8 cellular contexts compared by ENCODE assay signal in genomic region chr19:40530091-40530901, GRCh38. TPM values are rescaled to one million over a fixed set of nuclear protein-coding genes. Genes with fewer than 3 reads are reported as not detected.
DNase-seq lines count a peak whose midpoint lies in the region; ATAC-seq and TF ChIP-seq lines count a peak whose summit lies in the region.

No MANE protein-coding gene starts in this region.

- CTCF ChIA-PET in activated CD4-positive, alpha-beta memory T cell treated with anti-CD3 and anti-CD28 coated beads for 36 hours (lab: Charles Lee): interaction anchor here (0.6 to 2.0 kb wide), 2 partner anchors 105 to 473 kb away, joined by 4 to 6 read pairs; no protein-coding TSS in a partner anchor

- H3K9me3 ChIP-seq in HUES48 (ENCODE audit: control insufficient read depth, insufficient read depth, low read length) (no peaks in the 10 kb centered on the region), stomach (peaks cover 0 to 9% (median 8%) of the 10 kb centered on the region in 4 donors)

- DNase-seq in activated CD4-positive, alpha-beta memory T cell treated with anti-CD3 and anti-CD28 coated beads for 36 hours: peak; percentile 34
- DNase-seq in head of caudate nucleus (peak in 34 of 42 donors; percentile 13 to 71 (median 44)), stomach (no peak), NCI-H187 (lab: John Stamatoyannopoulos, UW) (no peak)

- H3K27ac ChIP-seq in C4-2B (no peak overlapping the region), HUES48 (ENCODE audit: low read depth, low read length) (no peak overlapping the region), stomach (peak overlapping the region in 1 of 5 donors; percentile 73)

- ATAC-seq in GM21737 (IDR thresholded peaks at IDR 0.05; ENCODE audit: unreplicated experiment): no peak
- ATAC-seq in HG02763 (IDR thresholded peaks at IDR 0.05; ENCODE audit: unreplicated experiment): no peak

- H3K4me1 ChIP-seq in HUES48 (ENCODE audit: control insufficient read depth, insufficient read depth, low read length) (peaks cover 4% of the 10 kb centered on the region; the same call in 1 of the 2 replicates), stomach (peaks cover 13 to 23% (median 20%) of the 10 kb centered on the region in 4 donors)

- H3K27me3 ChIP-seq in HUES48 (ENCODE audit: control insufficient read depth, insufficient read depth, low read length) (peaks cover 2% of the 10 kb centered on the region; the same call in 1 of the 2 replicates), stomach (peaks cover 0 to 13% (median 0%) of the 10 kb centered on the region in 3 donors)

- no peaks in the 10 kb centered on the region for H3K36me3 Mint-ChIP-seq in activated CD4-positive, alpha-beta memory T cell treated with anti-CD3 and anti-CD28 coated beads for 36 hours

- peaks cover 11% of the 10 kb centered on the region for H3K4me1 Mint-ChIP-seq in activated CD4-positive, alpha-beta memory T cell treated with anti-CD3 and anti-CD28 coated beads for 36 hours (ENCODE audit: low read depth)

- H3K27me3 Mint-ChIP-seq in activated CD4-positive, alpha-beta memory T cell treated with anti-CD3 and anti-CD28 coated beads for 36 hours: peaks cover 20% of the 10 kb centered on the region

- 0 to 8% (median 4%) methylated on average over 8 to 66 of the region's 75 CpGs for WGBS in stomach, 5 donors

- H3K4me3 ChIP-seq in HUES48 (ENCODE audit: low read depth, low read length) (peak overlapping the region; percentile 51; the same call in 1 of the 2 replicates), stomach (peak overlapping the region; percentile 18 to 56 (median 29))

- peak; percentile 30 for TF ChIP-seq CTCF in C4-2B (conservative IDR thresholded peaks at IDR 0.05)
- TF ChIP-seq CTCF in stomach (IDR thresholded peaks at IDR 0.05): peak in 1 of 7 experiments; percentile 26

- no peaks in the 10 kb centered on the region for H3K9me3 Mint-ChIP-seq in activated CD4-positive, alpha-beta memory T cell treated with anti-CD3 and anti-CD28 coated beads for 36 hours

- no peak for TF ChIP-seq EP300 in stomach (IDR thresholded peaks at IDR 0.05)

- POLR2A ChIA-PET in activated CD4-positive, alpha-beta memory T cell treated with anti-CD3 and anti-CD28 coated beads for 36 hours (lab: Charles Lee): no interaction called here

- no peak overlapping the region for H3K27ac Mint-ChIP-seq in activated CD4-positive, alpha-beta memory T cell treated with anti-CD3 and anti-CD28 coated beads for 36 hours

- no peak for TF ChIP-seq POLR2A in stomach (IDR thresholded peaks at IDR 0.05)

- intact Hi-C loops in activated CD4-positive, alpha-beta memory T cell treated with anti-CD3 and anti-CD28 coated beads for 36 hours (cut with micrococcal nuclease): no loop called here
- intact Hi-C loops in head of caudate nucleus (cut with DNase I): loop anchor here (5.0 kb wide), 1 partner anchor 63 kb away; the partner anchor contains the start of genes BLVRB and SPTBN4
- intact Hi-C loops in stomach (cut with DNase I; ENCODE audit: low total_unique reads): no loop called here

- no peak overlapping the region for H3K4me3 Mint-ChIP-seq in activated CD4-positive, alpha-beta memory T cell treated with anti-CD3 and anti-CD28 coated beads for 36 hours

- H3K9ac ChIP-seq in HUES48 (ENCODE audit: low read depth, low read length): no peak overlapping the region

- H3K36me3 ChIP-seq in HUES48 (ENCODE audit: control insufficient read depth, insufficient read depth, low read length): no peaks in the 10 kb centered on the region
- H3K36me3 ChIP-seq in stomach: peaks cover 0 to 9% (median 3%) of the 10 kb centered on the region in 4 donors

RNA-seq across cellular contexts. Expression of gene SHKBP1, which starts 46.4 kb away (rescaled TPM):
- 100 to 1,000 TPM; 112 to 126 TPM for total RNA-seq in activated CD4-positive, alpha-beta memory T cell treated with anti-CD3 and anti-CD28 coated beads for 36 hours
- 100 to 1,000 TPM in 1 of 5 donors, 10 to 100 TPM in 4; 15.8 to 102 (median 70.6) TPM for total RNA-seq in stomach
- polyA plus RNA-seq in stomach: 10 to 100 TPM; 76.1 to 95.7 (median 79.9) TPM

Comparison
In these comparisons a context has a peak if more than half of its experiments do, and no peak if none do; other contexts are left out.
1. DNase-seq: peak in activated CD4-positive, alpha-beta memory T cell treated with anti-CD3 and anti-CD28 coated beads for 36 hours (single experiment) and head of caudate nucleus (34 of 42); none in stomach (single experiment) and NCI-H187 (0 of 2).